In genomic region chr3:101066776-101067175, GRCh38 we compare ENCODE assay signal across 11 cellular contexts.
DNase-seq lines count a peak whose midpoint lies in the region; ATAC-seq, FAIRE-seq and TF ChIP-seq lines count a peak whose summit lies in the region.
"Had no signal": no experiment of that assay in that cellular context is flagged by ENCODE, and none has a peak within 500 bp of the region (broad histone marks: within the 10 kb centered on the region; RNA-seq: fewer than 3 reads in every experiment).

No MANE protein-coding gene starts in this region.

- no peak overlapping the region for H3K4me3 ChIP-seq in cardiac fibroblast (replicated peaks in 1 of 2; ENCODE audit: low read depth in 2 of 2, low read length in 2 of 2)
- no peak overlapping the region for H3K4me3 ChIP-seq in right atrium auricular region
- no peak overlapping the region for H3K4me3 ChIP-seq in tibial artery
- H3K4me3 ChIP-seq in HepG2 (replicated peaks in 1 of 3; ENCODE audit: insufficient read depth in 1 of 3, low read depth in 2 of 3, low read length in 3 of 3) = no peak overlapping the region
- H3K4me3 ChIP-seq: upper lobe of left lung had no signal

- peak overlapping the region; percentile 97 for H3K27ac Mint-ChIP-seq in HFFc6

- ATAC-seq in GM21825 (IDR thresholded peaks at IDR 0.05; ENCODE audit: unreplicated experiment) (no peak), HepG2 (no peak)

- H3K27me3 Mint-ChIP-seq in HFFc6 (ENCODE audit: insufficient read depth) = no peaks in the 10 kb centered on the region

- TF ChIP-seq EP300 in HepG2 (IDR thresholded peaks at IDR 0.05; ENCODE audit: low read depth in 2 of 2, low read length in 2 of 2) (no peak), HepG2 (CRISPR knock-in tag; IDR thresholded peaks at IDR 0.05; ENCODE audit: borderline replicate concordance) (no peak)

- no peak overlapping the region for H3K9ac ChIP-seq in HepG2 (ENCODE audit: insufficient read depth, low read depth, low read length)

- H3K4me2 ChIP-seq in HepG2 (ENCODE audit: low read depth, low read length) = no peak overlapping the region

- no peak overlapping the region for H2AFZ ChIP-seq in HepG2 (ENCODE audit: low read length)

- BruUV-seq in HepG2 (replicated peaks; lab: Mats Ljungman, UMichigan) = no TSS peak

- no peak for FAIRE-seq in HepG2 (lab: Jason Lieb, UNC)

- no peaks in the 10 kb centered on the region for H3K79me2 ChIP-seq in HepG2 (ENCODE audit: insufficient read depth, low read length)

- H3K36me3 Mint-ChIP-seq in HFFc6 (ENCODE audit: low read depth) = peaks cover 9% of the 10 kb centered on the region; the same call in 1 of the 2 replicates
- H3K36me3 Mint-ChIP-seq: brain had no signal

- H3K4me1 Mint-ChIP-seq in HFFc6 (ENCODE audit: low read depth) = peaks cover 73% of the 10 kb centered on the region
- H3K4me1 Mint-ChIP-seq: brain had no signal

- no peaks in the 10 kb centered on the region for H4K20me1 ChIP-seq in HepG2 (ENCODE audit: insufficient read depth, low read length)

- H3K27me3 ChIP-seq in right atrium auricular region (no peaks in the 10 kb centered on the region), tibial artery (no peaks in the 10 kb centered on the region), HepG2 (ENCODE audit: control insufficient read depth in 1 of 2, insufficient read depth in 2 of 2, low read length in 2 of 2) (no peaks in the 10 kb centered on the region; a peak in 1 of 5 replicates)
- H3K27me3 ChIP-seq: upper lobe of left lung had no signal

- TF ChIP-seq CTCF in HFFc6 (IDR thresholded peaks at IDR 0.05) = no peak
- no peak for TF ChIP-seq CTCF in cardiac fibroblast (IDR thresholded peaks at IDR 0.05; ENCODE audit: low read depth, low read length)
- no peak for TF ChIP-seq CTCF in right atrium auricular region (IDR thresholded peaks at IDR 0.05)
- no peak for TF ChIP-seq CTCF in tibial artery (IDR thresholded peaks at IDR 0.05)
- no peak for TF ChIP-seq CTCF in HepG2 (CRISPR knock-in tag; IDR thresholded peaks at IDR 0.05)

- DNase-seq in HFFc6 = peak; percentile 60
- peak; percentile 54 to 76 for DNase-seq in cardiac fibroblast (ENCODE audit: low read depth in 2 of 2)
- no peak for DNase-seq in right atrium auricular region (ENCODE audit: low spot score)
- no peak for DNase-seq in tibial artery
- DNase-seq in ecto neural progenitor cell (ENCODE audit: low spot score) = no peak
- no peak for DNase-seq in HepG2 (ENCODE audit: low spot score)
- DNase-seq in activated CD8-positive, alpha-beta memory T cell treated with anti-CD3 and anti-CD28 coated beads for 24 hours = no peak
- DNase-seq: activated CD8-positive, alpha-beta memory T cell treated with anti-CD3 and anti-CD28 coated beads, Interleukin-2, amount 50 U/mL, for 48 hours; upper lobe of left lung had no signal

- TF ChIP-seq RAD21 in HepG2 (CRISPR knock-in tag; IDR thresholded peaks at IDR 0.05) = no peak

- H3K27ac ChIP-seq in right atrium auricular region = peak overlapping the region; percentile 18 to 70
- H3K27ac ChIP-seq in tibial artery = peak overlapping the region; percentile 58 to 63
- H3K27ac ChIP-seq in HepG2 (ENCODE audit: extremely low read length, insufficient read depth, low read length) = no peak overlapping the region
- H3K27ac ChIP-seq: upper lobe of left lung had no signal

- H3K36me3 ChIP-seq in right atrium auricular region (no peaks in the 10 kb centered on the region), tibial artery (no peaks in the 10 kb centered on the region), HepG2 (replicated peaks in 1 of 2; ENCODE audit: control insufficient read depth in 1 of 2, insufficient read depth in 2 of 2, low read length in 2 of 2) (no peaks in the 10 kb centered on the region)
- H3K36me3 ChIP-seq: upper lobe of left lung had no signal

- peak overlapping the region; percentile 74 for H3K4me3 Mint-ChIP-seq in HFFc6
- H3K4me3 Mint-ChIP-seq: brain had no signal

- H3K9me3 ChIP-seq in right atrium auricular region (no peaks in the 10 kb centered on the region), tibial artery (no peaks in the 10 kb centered on the region), HepG2 (ENCODE audit: low read length) (no peaks in the 10 kb centered on the region)
- H3K9me3 ChIP-seq: upper lobe of left lung had no signal

- TF ChIP-seq POLR2A in HepG2 (IDR thresholded peaks at IDR 0.05; ENCODE audit: insufficient read depth in 1 of 2, low read depth in 2 of 2, low read length in 2 of 2) = no peak

- CTCF ChIA-PET in HepG2 (lab: Yijun Ruan, JAX; ENCODE audit: low intra/inter-chr PET ratio, low total read pairs) = no interaction called here

- H3K9me3 Mint-ChIP-seq in HFFc6 = no peaks in the 10 kb centered on the region

- in situ Hi-C loops in HepG2 (cut with HindIII; ENCODE audit: extremely low pct_ligation_motif_present, low pct_unique_long_range_greater_than_20kb) = loop anchor here (25.0 kb wide), 1 partner anchor 571 kb away; no protein-coding TSS in a partner anchor

- H3K4me1 ChIP-seq in right atrium auricular region = peaks cover 0 to 15% of the 10 kb centered on the region in 2 donors
- peaks cover 0 to 50% (median 20%) of the 10 kb centered on the region in 4 donors for H3K4me1 ChIP-seq in tibial artery
- H3K4me1 ChIP-seq in HepG2 (ENCODE audit: insufficient read depth, low read length) = no peaks in the 10 kb centered on the region

- POLR2A ChIA-PET in HepG2 (lab: Yijun Ruan, JAX) = no interaction called here

- intact Hi-C loops in tibial artery (cut with DNase I; ENCODE audit: low total_unique reads) (no loop called here), HepG2 (cut with micrococcal nuclease; ENCODE audit: unreplicated experiment) (no loop called here)

TF ChIP-seq in HepG2, 621 proteins besides CTCF, POLR2A, EP300 and RAD21:
- TF ChIP-seq RFX5 (IDR thresholded peaks at IDR 0.05; ENCODE audit: low read depth, low read length) (no peak), ZNF33A (CRISPR knock-in tag; IDR thresholded peaks at IDR 0.05; ENCODE audit: borderline replicate concordance) (no peak), HNRNPH1 (optimal IDR thresholded peaks at IDR 0.05; ENCODE audit: low read depth, low read length) (no peak), ZNF317 (CRISPR knock-in tag; IDR thresholded peaks at IDR 0.05) (no peak)

Comparison
In these comparisons a context has a peak if more than half of its experiments do, and no peak if none do; other contexts are left out.
1. DNase-seq: peak in HFFc6 (single experiment) and cardiac fibroblast (2 of 2); none in right atrium auricular region (single experiment), tibial artery (0 of 2), ecto neural progenitor cell (single experiment), HepG2 (single experiment) and activated CD8-positive, alpha-beta memory T cell treated with anti-CD3 and anti-CD28 coated beads for 24 hours (single experiment).